Comparison of ENCODE assay signal across 1 cellular context in genomic region chr9:15306757-15307522, GRCh38.
A peak's percentile ranks its signal among the peaks of the same experiment; 100 is the strongest.
TF ChIP-seq lines count a peak whose summit lies in the region.

TTC39B (minus strand) TSS chr9:15307216; CDS start chr9:15307125, 91 bp downstream.

TF ChIP-seq in H1, 55 proteins besides CTCF, POLR2A, EP300 and RAD21 (continued from another document):
- TF ChIP-seq CHD2 (IDR thresholded peaks at IDR 0.05; ENCODE audit: low read length) (no peak), BCL11A (IDR thresholded peaks at IDR 0.05; ENCODE audit: low read depth in 2 of 2, low read length in 2 of 2) (no peak), KDM5A (IDR thresholded peaks at IDR 0.05; ENCODE audit: low read length) (0 out of 2 replicates have a peak, but pooled peaks have one; percentile 25), ASH2L (IDR thresholded peaks at IDR 0.05; ENCODE audit: low read length) (peak; percentile 69), POLR2AphosphoS5 (IDR thresholded peaks at IDR 0.05; ENCODE audit: low read depth, low read length) (no peak), MAFK (IDR thresholded peaks at IDR 0.05; ENCODE audit: low read depth, low read length) (no peak), SAP30 (IDR thresholded peaks at IDR 0.05; ENCODE audit: insufficient read depth, insufficient replicate concordance, low read length) (no peak), TCF12 (IDR thresholded peaks at IDR 0.05; ENCODE audit: low read depth, low read length) (peak; percentile 80), HDAC2 (IDR thresholded peaks at IDR 0.05; ENCODE audit: borderline replicate concordance in 1 of 2, low read depth in 2 of 2, low read length in 2 of 2) (no peak), CHD7 (IDR thresholded peaks at IDR 0.05; ENCODE audit: insufficient replicate concordance, low read length) (no peak), RNF2 (IDR thresholded peaks at IDR 0.05; ENCODE audit: borderline replicate concordance, low read depth, low read length, missing control alignments, poor library complexity, severe bottlenecking) (no peak), TBP (IDR thresholded peaks at IDR 0.05; ENCODE audit: low read depth, low read length) (peak; percentile 26; the same call in 1 of the 2 replicates), TAF1 (IDR thresholded peaks at IDR 0.05; ENCODE audit: low read depth, low read length) (peak; percentile 42; the same call in 1 of the 2 replicates), EZH2 (IDR thresholded peaks at IDR 0.05; ENCODE audit: low read depth, low read length, severe bottlenecking) (no peak), SUZ12 (IDR thresholded peaks at IDR 0.05; ENCODE audit: low read length) (no peak), JUND (IDR thresholded peaks at IDR 0.05; ENCODE audit: low read length) (no peak), RXRA (IDR thresholded peaks at IDR 0.05; ENCODE audit: insufficient read depth, low read depth, low read length) (no peak), SP1 (IDR thresholded peaks at IDR 0.05; ENCODE audit: low read depth, low read length) (peak; percentile 70; the same call in 1 of the 2 replicates), PHF8 (conservative IDR thresholded peaks at IDR 0.05; ENCODE audit: low read depth, low read length) (peak; percentile 84), YY1 (IDR thresholded peaks at IDR 0.05; ENCODE audit: low read depth, low read length) (peak; percentile 38; the same call in 1 of the 2 replicates), HDAC6 (IDR thresholded peaks at IDR 0.05; ENCODE audit: low read depth, low read length) (no peak), RBBP5 (IDR thresholded peaks at IDR 0.05; ENCODE audit: borderline replicate concordance, low read depth, low read length) (peak; percentile 77; the same call in 1 of the 2 replicates), SP2 (IDR thresholded peaks at IDR 0.05; ENCODE audit: low read length) (no peak), GTF2F1 (IDR thresholded peaks at IDR 0.05; ENCODE audit: borderline replicate concordance, low read depth, low read length) (no peak), TEAD4 (IDR thresholded peaks at IDR 0.05; ENCODE audit: low read depth, low read length) (no peak), RFX5 (IDR thresholded peaks at IDR 0.05; ENCODE audit: borderline replicate concordance, low read depth, low read length) (no peak), CREB1 (IDR thresholded peaks at IDR 0.05) (0 out of 2 replicates have a peak, but pooled peaks have one; percentile 18), FOSL1 (IDR thresholded peaks at IDR 0.05; ENCODE audit: insufficient read depth, low read depth, low read length) (no peak), CBX5 (IDR thresholded peaks at IDR 0.05; ENCODE audit: low read depth, low read length) (no peak), KDM4A (IDR thresholded peaks at IDR 0.05; ENCODE audit: low read depth, low read length, severe bottlenecking) (peak; percentile 91), BRCA1 (IDR thresholded peaks at IDR 0.05; ENCODE audit: low read depth, low read length) (no peak), TAF7 (optimal IDR thresholded peaks at IDR 0.05; ENCODE audit: borderline replicate concordance, low read depth, low read length) (peak; percentile 55), GABPA (IDR thresholded peaks at IDR 0.05; ENCODE audit: borderline replicate concordance, insufficient read depth, low read length) (no peak), BACH1 (IDR thresholded peaks at IDR 0.05; ENCODE audit: low read length) (no peak), KDM1A (IDR thresholded peaks at IDR 0.05; ENCODE audit: borderline replicate concordance, low read length) (no peak; the same call in 1 of the 2 replicates), NANOG (IDR thresholded peaks at IDR 0.05; ENCODE audit: insufficient read depth, low read depth, low read length, poor library complexity, severe bottlenecking) (no peak), NRF1 (IDR thresholded peaks at IDR 0.05; ENCODE audit: low read depth, low read length) (no peak), SRF (IDR thresholded peaks at IDR 0.05; ENCODE audit: low read depth, low read length) (no peak)
- TF ChIP-seq, protein P1, sequence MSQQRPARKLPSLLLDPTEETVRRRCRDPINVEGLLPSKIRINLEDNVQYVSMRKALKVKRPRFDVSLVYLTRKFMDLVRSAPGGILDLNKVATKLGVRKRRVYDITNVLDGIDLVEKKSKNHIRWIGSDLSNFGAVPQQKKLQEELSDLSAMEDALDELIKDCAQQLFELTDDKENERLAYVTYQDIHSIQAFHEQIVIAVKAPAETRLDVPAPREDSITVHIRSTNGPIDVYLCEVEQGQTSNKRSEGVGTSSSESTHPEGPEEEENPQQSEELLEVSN (IDR thresholded peaks at IDR 0.05), result peak; percentile 95
- TF ChIP-seq, protein P2, sequence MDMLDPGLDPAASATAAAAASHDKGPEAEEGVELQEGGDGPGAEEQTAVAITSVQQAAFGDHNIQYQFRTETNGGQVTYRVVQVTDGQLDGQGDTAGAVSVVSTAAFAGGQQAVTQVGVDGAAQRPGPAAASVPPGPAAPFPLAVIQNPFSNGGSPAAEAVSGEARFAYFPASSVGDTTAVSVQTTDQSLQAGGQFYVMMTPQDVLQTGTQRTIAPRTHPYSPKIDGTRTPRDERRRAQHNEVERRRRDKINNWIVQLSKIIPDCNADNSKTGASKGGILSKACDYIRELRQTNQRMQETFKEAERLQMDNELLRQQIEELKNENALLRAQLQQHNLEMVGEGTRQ (IDR thresholded peaks at IDR 0.05; ENCODE audit: low read length), result no peak
- TF ChIP-seq, protein P3, sequence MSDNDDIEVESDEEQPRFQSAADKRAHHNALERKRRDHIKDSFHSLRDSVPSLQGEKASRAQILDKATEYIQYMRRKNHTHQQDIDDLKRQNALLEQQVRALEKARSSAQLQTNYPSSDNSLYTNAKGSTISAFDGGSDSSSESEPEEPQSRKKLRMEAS (IDR thresholded peaks at IDR 0.05), result peak; percentile 91
